ENCODE assay signal across 11 cellular contexts in the genomic region with DNA sequence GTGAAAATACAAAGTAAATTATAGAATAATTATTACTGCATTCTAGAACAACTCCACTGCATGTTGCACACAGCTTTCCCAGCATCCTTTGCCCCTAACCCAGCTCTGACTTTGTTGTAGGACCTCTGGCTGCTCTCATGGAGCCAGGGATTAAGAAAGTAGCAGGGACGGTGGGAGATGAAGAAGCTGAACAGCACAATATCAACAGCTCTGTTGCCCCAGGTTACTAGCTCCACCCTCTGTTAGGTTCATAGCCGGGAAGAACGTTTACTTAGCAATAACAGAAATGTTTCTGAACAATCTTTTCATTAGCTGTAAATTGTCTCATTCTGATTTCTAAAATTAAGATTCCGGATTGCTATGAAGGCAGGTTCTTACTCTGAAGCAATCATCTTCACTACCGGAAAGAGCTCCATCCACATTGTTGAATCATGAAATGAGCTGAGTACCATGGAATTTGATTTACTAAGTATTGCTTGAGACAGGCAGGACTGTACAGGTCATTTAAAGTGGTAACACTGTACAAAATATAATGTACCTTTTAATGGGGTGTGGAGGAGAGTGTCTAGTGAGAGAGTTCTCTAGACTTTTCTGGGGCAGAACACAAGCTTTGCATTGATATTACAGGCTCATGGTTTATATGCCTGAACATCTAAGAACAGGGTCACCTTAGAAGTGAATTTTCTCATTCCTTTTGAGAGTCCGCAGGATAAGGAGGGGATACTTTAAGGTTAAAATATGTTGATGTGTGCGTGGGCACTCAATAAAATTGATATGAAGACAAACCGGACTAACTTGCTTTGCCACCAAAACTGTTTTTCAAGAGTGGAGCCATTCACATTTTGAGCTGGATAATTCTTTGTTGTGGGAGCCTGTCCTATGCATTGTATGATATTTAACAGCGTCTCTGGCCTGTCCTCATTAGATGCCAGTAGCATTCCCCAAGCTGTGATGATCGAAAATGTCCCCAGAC. TPM values are rescaled to one million over a fixed set of nuclear protein-coding genes. Genes with fewer than 3 reads are reported as not detected.
DNase-seq lines count a peak whose midpoint lies in the region; ATAC-seq and TF ChIP-seq lines count a peak whose summit lies in the region.
"Had no signal": no experiment of that assay in that cellular context is flagged by ENCODE, and none has a peak within 500 bp of the region (broad histone marks: within the 10 kb centered on the region; RNA-seq: fewer than 3 reads in every experiment).

No MANE protein-coding gene starts in this region.

- CTCF ChIA-PET in activated CD4-positive, alpha-beta T cell treated with anti-CD3 and anti-CD28 coated beads, Interleukin-2, amount 10 ng/mL, durations not matched to agents 7 days and 5 days (lab: Charles Lee), result no interaction called here

- no peak overlapping the region for H3K4me3 Mint-ChIP-seq in activated CD4-positive, alpha-beta T cell treated with anti-CD3 and anti-CD28 coated beads, Interleukin-2, amount 10 ng/mL, durations not matched to agents 7 days and 5 days

- in situ Hi-C loops in GM13977 (cut with MboI; ENCODE audit: low pct_unique_long_range_greater_than_20kb, low sequenced_read_pairs, unreplicated experiment), result no loop called here

- 45% methylated on average over 10 of the region's 10 CpGs for WGBS in urinary bladder

- POLR2A ChIA-PET in activated CD4-positive, alpha-beta T cell treated with anti-CD3 and anti-CD28 coated beads, Interleukin-2, amount 10 ng/mL, durations not matched to agents 7 days and 5 days (lab: Charles Lee), result no interaction called here

- peaks cover 4% of the 10 kb centered on the region for H3K9me3 Mint-ChIP-seq in activated CD4-positive, alpha-beta T cell treated with anti-CD3 and anti-CD28 coated beads, Interleukin-2, amount 10 ng/mL, durations not matched to agents 7 days and 5 days

- peak overlapping the region; percentile 16 for H3K27ac ChIP-seq in urinary bladder (ENCODE audit: low read depth)
- H3K27ac ChIP-seq: psoas muscle had no signal

- TF ChIP-seq CTCF in GM13977 (IDR thresholded peaks at IDR 0.05; ENCODE audit: extremely low read depth, insufficient read depth, missing control alignments), result no peak

- no peaks in the 10 kb centered on the region for H3K36me3 Mint-ChIP-seq in activated CD4-positive, alpha-beta T cell treated with anti-CD3 and anti-CD28 coated beads, Interleukin-2, amount 10 ng/mL, durations not matched to agents 7 days and 5 days (ENCODE audit: low read depth)

- no peak for ATAC-seq in HG03469 (IDR thresholded peaks at IDR 0.05; ENCODE audit: unreplicated experiment)
- ATAC-seq: psoas muscle had no signal

- no peaks in the 10 kb centered on the region for H3K4me1 ChIP-seq in urinary bladder (ENCODE audit: insufficient read depth)
- H3K4me1 ChIP-seq: psoas muscle had no signal

- no peaks in the 10 kb centered on the region for H3K4me1 Mint-ChIP-seq in activated CD4-positive, alpha-beta T cell treated with anti-CD3 and anti-CD28 coated beads, Interleukin-2, amount 10 ng/mL, durations not matched to agents 7 days and 5 days

- no peaks in the 10 kb centered on the region for H3K36me3 ChIP-seq in urinary bladder (ENCODE audit: insufficient read depth)

- DNase-seq in NCI-H1417 (lab: John Stamatoyannopoulos, UW) (peak in 2 of 3 experiments; percentile 8 to 24), NCI-H1417 treated with DMSO at 0.1 percent for 48 hours (lab: John Stamatoyannopoulos, UW) (no peak), amniotic epithelial cell (ENCODE audit: low read depth) (peak; percentile 41), kidney tubule cell (ENCODE audit: low spot score) (peak; percentile 62), GM13977 (ENCODE audit: low spot score) (no peak)
- no peak for DNase-seq in activated CD4-positive, alpha-beta T cell treated with anti-CD3 and anti-CD28 coated beads, Interleukin-2, amount 10 ng/mL, durations not matched to agents 7 days and 5 days
- DNase-seq: activated gamma-delta T cell treated with Interleukin-2 at 50 U/mL for 16 hours, NCI-H1930, psoas muscle had no signal

- no peak overlapping the region for H3K4me3 ChIP-seq in urinary bladder (ENCODE audit: low read depth, low read length)
- H3K4me3 ChIP-seq: psoas muscle had no signal

- H3K27ac Mint-ChIP-seq in activated CD4-positive, alpha-beta T cell treated with anti-CD3 and anti-CD28 coated beads, Interleukin-2, amount 10 ng/mL, durations not matched to agents 7 days and 5 days, result no peak overlapping the region

- peaks cover 26% of the 10 kb centered on the region for H3K27me3 Mint-ChIP-seq in activated CD4-positive, alpha-beta T cell treated with anti-CD3 and anti-CD28 coated beads, Interleukin-2, amount 10 ng/mL, durations not matched to agents 7 days and 5 days

RNA-seq across cellular contexts. Expression of gene RAB18, which starts 20.8 kb away (rescaled TPM):
- total RNA-seq in urinary bladder, result 72.4 TPM
- 43.0 TPM for polyA plus RNA-seq in urinary bladder
- total RNA-seq in activated CD4-positive, alpha-beta T cell treated with anti-CD3 and anti-CD28 coated beads, Interleukin-2, amount 10 ng/mL, durations not matched to agents 7 days and 5 days, result 10 to 100 TPM; 62.5 to 68.2 TPM

Comparison
In these comparisons a context has a peak if more than half of its experiments do, and no peak if none do; other contexts are left out.
1. DNase-seq: peak in NCI-H1417 (2 of 3), amniotic epithelial cell (single experiment) and kidney tubule cell (single experiment); none in NCI-H1417 treated with DMSO at 0.1 percent for 48 hours (single experiment), GM13977 (single experiment) and activated CD4-positive, alpha-beta T cell treated with anti-CD3 and anti-CD28 coated beads, Interleukin-2, amount 10 ng/mL, durations not matched to agents 7 days and 5 days (single experiment).